7 cellular contexts compared by ENCODE assay signal in genomic region chr17:68253426-68253825, GRCh38. TPM values are rescaled to one million over a fixed set of nuclear protein-coding genes. Genes with fewer than 3 reads are reported as not detected.
DNase-seq lines count a peak whose midpoint lies in the region; ATAC-seq and TF ChIP-seq lines count a peak whose summit lies in the region.
"Not testable (repeated sequence)": the region's sequence is repeated elsewhere in the genome, so short reads cannot be mapped to it uniquely, and the experiment has no call there.

No MANE protein-coding gene starts in this region.

- peak overlapping the region; percentile 12 for H3K4me3 Mint-ChIP-seq in activated CD4-positive, alpha-beta T cell treated with anti-CD3 and anti-CD28 coated beads for 36 hours
- H3K4me3 Mint-ChIP-seq in activated T-cell treated with anti-CD3 and anti-CD28 coated beads, Interleukin-2, amount 50 U/mL, for 72 hours = peak overlapping the region; percentile 49 to 85
- peak overlapping the region; percentile 17 for H3K4me3 Mint-ChIP-seq in activated naive CD8-positive, alpha-beta T cell treated with anti-CD3 and anti-CD28 coated beads, Interleukin-2, amount 10 ng/mL, durations not matched to agents 7 days and 5 days
- not testable (repeated sequence) for H3K4me3 Mint-ChIP-seq in memory B cell
- peak overlapping the region; percentile 62 for H3K4me3 Mint-ChIP-seq in stimulated activated effector memory CD8-positive, alpha-beta T cell treated with anti-CD3 and anti-CD28 coated beads, Interleukin-12 subunit alpha, Interleukin-12 subunit beta, amount 100 ng/mL, for 72 hours

- H3K4me1 ChIP-seq in DND-41 (ENCODE audit: insufficient read depth, low read length) (peaks cover 86% of the 10 kb centered on the region), OCI-LY1 (ENCODE audit: insufficient read depth, low read length, severe bottlenecking) (peaks cover 70% of the 10 kb centered on the region)

- H3F3A ChIP-seq in OCI-LY1 (ENCODE audit: insufficient read depth, low read length) = not testable (repeated sequence)

- CTCF ChIA-PET in activated CD4-positive, alpha-beta T cell treated with anti-CD3 and anti-CD28 coated beads for 36 hours (lab: Charles Lee) = not testable (repeated sequence)

- not testable (repeated sequence) for TF ChIP-seq CTCF in DND-41 (IDR thresholded peaks at IDR 0.05; ENCODE audit: borderline replicate concordance, extremely low read depth, low read length, poor library complexity, severe bottlenecking); OCI-LY1 (IDR thresholded peaks at IDR 0.05; ENCODE audit: low read length)

- intact Hi-C loops in activated CD4-positive, alpha-beta T cell treated with anti-CD3 and anti-CD28 coated beads for 36 hours (cut with DNase I, micrococcal nuclease) = loop anchor here in 1 of 2 experiments (10.0 kb wide), 2 partner anchors 809 to 1949 kb away; partner anchors contain the start of gene PRKCA

- H4K20me1 ChIP-seq in DND-41 (ENCODE audit: insufficient read depth, low read length); OCI-LY1 (ENCODE audit: insufficient read depth, low read length): not testable (repeated sequence)

- not testable (repeated sequence) for H2AFZ ChIP-seq in DND-41 (ENCODE audit: low read depth, low read length); OCI-LY1 (ENCODE audit: low read length)

- H3K9me2 ChIP-seq in OCI-LY1 (ENCODE audit: low read depth, low read length) = not testable (repeated sequence)

- H3K9ac ChIP-seq in DND-41 (ENCODE audit: low read depth, low read length) (peak overlapping the region; percentile 35), OCI-LY1 (ENCODE audit: low read length) (peak overlapping the region; percentile 54)

- H3K9me3 Mint-ChIP-seq in activated CD4-positive, alpha-beta T cell treated with anti-CD3 and anti-CD28 coated beads for 36 hours (ENCODE audit: low read depth); activated T-cell treated with anti-CD3 and anti-CD28 coated beads, Interleukin-2, amount 50 U/mL, for 72 hours; activated naive CD8-positive, alpha-beta T cell treated with anti-CD3 and anti-CD28 coated beads, Interleukin-2, amount 10 ng/mL, durations not matched to agents 7 days and 5 days; memory B cell; stimulated activated effector memory CD8-positive, alpha-beta T cell treated with anti-CD3 and anti-CD28 coated beads, Interleukin-12 subunit alpha, Interleukin-12 subunit beta, amount 100 ng/mL, for 72 hours: not testable (repeated sequence)

- H3K9me3 ChIP-seq in DND-41 (ENCODE audit: insufficient read depth, low read length, severe bottlenecking); OCI-LY1 (ENCODE audit: low read length): not testable (repeated sequence)

- H3K79me2 ChIP-seq in DND-41 (ENCODE audit: insufficient read depth, low read length) = peaks cover 17% of the 10 kb centered on the region
- H3K79me2 ChIP-seq in OCI-LY1 (ENCODE audit: insufficient read depth, low read length) = not testable (repeated sequence)

- H3K4me2 ChIP-seq in DND-41 (ENCODE audit: insufficient read depth, low read length) (peak overlapping the region; percentile 25; the same call in 1 of the 2 replicates), OCI-LY1 (ENCODE audit: low read length) (peak overlapping the region; percentile 34; the same call in 1 of the 2 replicates)

- ATAC-seq in DND-41 (ENCODE audit: insufficient read depth, low read depth) (peak; percentile 72), memory B cell (ENCODE audit: low read depth) (peak; percentile 28)
- ATAC-seq in activated CD4-positive, alpha-beta T cell treated with anti-CD3 and anti-CD28 coated beads for 36 hours = peak; percentile 32
- peak in 1 of 2 donors; percentile 16 for ATAC-seq in activated T-cell treated with anti-CD3 and anti-CD28 coated beads, Interleukin-2, amount 50 U/mL, for 72 hours (replicated peaks in 1 of 2)
- peak; percentile 68 for ATAC-seq in activated naive CD8-positive, alpha-beta T cell treated with anti-CD3 and anti-CD28 coated beads, Interleukin-2, amount 10 ng/mL, durations not matched to agents 7 days and 5 days (ENCODE audit: low read depth)
- peak; percentile 46 for ATAC-seq in stimulated activated effector memory CD8-positive, alpha-beta T cell treated with anti-CD3 and anti-CD28 coated beads, Interleukin-12 subunit alpha, Interleukin-12 subunit beta, amount 100 ng/mL, for 72 hours

- not testable (repeated sequence) for H3K27me3 ChIP-seq in DND-41 (ENCODE audit: insufficient read depth, low read length, poor library complexity); OCI-LY1 (ENCODE audit: insufficient read depth, low read length)

- POLR2A ChIA-PET in activated CD4-positive, alpha-beta T cell treated with anti-CD3 and anti-CD28 coated beads for 36 hours (lab: Charles Lee) = interaction anchor here (0.8 kb wide), 1 partner anchor 191 kb away, joined by 4 read pairs; no protein-coding TSS in a partner anchor
- POLR2A ChIA-PET in activated naive CD8-positive, alpha-beta T cell treated with anti-CD3 and anti-CD28 coated beads, Interleukin-2, amount 10 ng/mL, durations not matched to agents 7 days and 5 days (lab: Charles Lee) = interaction anchor here (1.3 kb wide), 1 partner anchor 47 kb away, joined by 4 read pairs; no protein-coding TSS in a partner anchor

- peak overlapping the region; percentile 80 for H3K27ac ChIP-seq in DND-41 (ENCODE audit: low read length)
- H3K27ac ChIP-seq in OCI-LY1 (ENCODE audit: low read depth, low read length, poor library complexity, severe bottlenecking) = peak overlapping the region; percentile 86

- H3K27me3 Mint-ChIP-seq in activated CD4-positive, alpha-beta T cell treated with anti-CD3 and anti-CD28 coated beads for 36 hours; activated T-cell treated with anti-CD3 and anti-CD28 coated beads, Interleukin-2, amount 50 U/mL, for 72 hours (ENCODE audit: low read depth); activated naive CD8-positive, alpha-beta T cell treated with anti-CD3 and anti-CD28 coated beads, Interleukin-2, amount 10 ng/mL, durations not matched to agents 7 days and 5 days; memory B cell: not testable (repeated sequence)

- H3K4me1 Mint-ChIP-seq in activated CD4-positive, alpha-beta T cell treated with anti-CD3 and anti-CD28 coated beads for 36 hours = peaks cover 85% of the 10 kb centered on the region
- H3K4me1 Mint-ChIP-seq in activated T-cell treated with anti-CD3 and anti-CD28 coated beads, Interleukin-2, amount 50 U/mL, for 72 hours (ENCODE audit: low read depth) = peaks cover 80% of the 10 kb centered on the region
- H3K4me1 Mint-ChIP-seq in activated naive CD8-positive, alpha-beta T cell treated with anti-CD3 and anti-CD28 coated beads, Interleukin-2, amount 10 ng/mL, durations not matched to agents 7 days and 5 days = peaks cover 65% of the 10 kb centered on the region
- H3K4me1 Mint-ChIP-seq in memory B cell = peaks cover 37% of the 10 kb centered on the region
- peaks cover 56% of the 10 kb centered on the region for H3K4me1 Mint-ChIP-seq in stimulated activated effector memory CD8-positive, alpha-beta T cell treated with anti-CD3 and anti-CD28 coated beads, Interleukin-12 subunit alpha, Interleukin-12 subunit beta, amount 100 ng/mL, for 72 hours

- not testable (repeated sequence) for H3K4me3 ChIP-seq in DND-41 (ENCODE audit: low read depth in 1 of 2, low read length in 2 of 2)
- peak overlapping the region; percentile 2 for H3K4me3 ChIP-seq in OCI-LY1 (ENCODE audit: low read depth, low read length, poor library complexity, severe bottlenecking)

- peaks cover 74% of the 10 kb centered on the region for H3K36me3 Mint-ChIP-seq in activated CD4-positive, alpha-beta T cell treated with anti-CD3 and anti-CD28 coated beads for 36 hours (ENCODE audit: low read depth)
- H3K36me3 Mint-ChIP-seq in activated T-cell treated with anti-CD3 and anti-CD28 coated beads, Interleukin-2, amount 50 U/mL, for 72 hours (ENCODE audit: insufficient read depth in 2 of 2) = peaks cover 17 to 58% of the 10 kb centered on the region in 2 donors
- H3K36me3 Mint-ChIP-seq in activated naive CD8-positive, alpha-beta T cell treated with anti-CD3 and anti-CD28 coated beads, Interleukin-2, amount 10 ng/mL, durations not matched to agents 7 days and 5 days = peaks cover 51% of the 10 kb centered on the region
- peaks cover 18% of the 10 kb centered on the region for H3K36me3 Mint-ChIP-seq in memory B cell
- peaks cover 86% of the 10 kb centered on the region for H3K36me3 Mint-ChIP-seq in stimulated activated effector memory CD8-positive, alpha-beta T cell treated with anti-CD3 and anti-CD28 coated beads, Interleukin-12 subunit alpha, Interleukin-12 subunit beta, amount 100 ng/mL, for 72 hours

- DNase-seq in DND-41 = peak; percentile 27
- not testable (repeated sequence) for DNase-seq in activated CD4-positive, alpha-beta T cell treated with anti-CD3 and anti-CD28 coated beads for 36 hours; activated T-cell treated with anti-CD3 and anti-CD28 coated beads, Interleukin-2, amount 50 U/mL, for 72 hours; activated naive CD8-positive, alpha-beta T cell treated with anti-CD3 and anti-CD28 coated beads, Interleukin-2, amount 10 ng/mL, durations not matched to agents 7 days and 5 days; memory B cell (ENCODE audit: low spot score in 2 of 2); stimulated activated effector memory CD8-positive, alpha-beta T cell treated with anti-CD3 and anti-CD28 coated beads, Interleukin-12 subunit alpha, Interleukin-12 subunit beta, amount 100 ng/mL, for 72 hours (ENCODE audit: low spot score in 2 of 2)

- peaks cover 41% of the 10 kb centered on the region for H3K36me3 ChIP-seq in DND-41 (ENCODE audit: insufficient read depth, low read length)
- peaks cover 76% of the 10 kb centered on the region for H3K36me3 ChIP-seq in OCI-LY1 (ENCODE audit: insufficient read depth, low read length)

- peak overlapping the region; percentile 83 for H3K27ac Mint-ChIP-seq in activated CD4-positive, alpha-beta T cell treated with anti-CD3 and anti-CD28 coated beads for 36 hours
- peak overlapping the region; percentile 96 for H3K27ac Mint-ChIP-seq in activated T-cell treated with anti-CD3 and anti-CD28 coated beads, Interleukin-2, amount 50 U/mL, for 72 hours
- H3K27ac Mint-ChIP-seq in activated naive CD8-positive, alpha-beta T cell treated with anti-CD3 and anti-CD28 coated beads, Interleukin-2, amount 10 ng/mL, durations not matched to agents 7 days and 5 days = peak overlapping the region; percentile 88
- peak overlapping the region; percentile 79 for H3K27ac Mint-ChIP-seq in memory B cell
- H3K27ac Mint-ChIP-seq in stimulated activated effector memory CD8-positive, alpha-beta T cell treated with anti-CD3 and anti-CD28 coated beads, Interleukin-12 subunit alpha, Interleukin-12 subunit beta, amount 100 ng/mL, for 72 hours = peak overlapping the region; percentile 92

RNA-seq across cellular contexts. Expression of gene AMZ2, which starts 5.6 kb away (rescaled TPM):
- total RNA-seq in activated CD4-positive, alpha-beta T cell treated with anti-CD3 and anti-CD28 coated beads for 36 hours = 100 to 1,000 TPM; 119 to 150 TPM
- 100 to 1,000 TPM; 185 to 224 TPM for total RNA-seq in activated T-cell treated with anti-CD3 and anti-CD28 coated beads, Interleukin-2, amount 50 U/mL, for 72 hours
- 10 to 100 TPM; 84.2 to 84.5 TPM for total RNA-seq in activated naive CD8-positive, alpha-beta T cell treated with anti-CD3 and anti-CD28 coated beads, Interleukin-2, amount 10 ng/mL, durations not matched to agents 7 days and 5 days

RNA-seq across cellular contexts. Expression of gene SLC16A6, which starts 37.5 kb away (rescaled TPM):
- 1 to 10 TPM; 2.9 to 3.2 TPM for total RNA-seq in activated CD4-positive, alpha-beta T cell treated with anti-CD3 and anti-CD28 coated beads for 36 hours
- total RNA-seq in activated T-cell treated with anti-CD3 and anti-CD28 coated beads, Interleukin-2, amount 50 U/mL, for 72 hours = 1 to 10 TPM; 5.9 to 8.7 TPM
- total RNA-seq in activated naive CD8-positive, alpha-beta T cell treated with anti-CD3 and anti-CD28 coated beads, Interleukin-2, amount 10 ng/mL, durations not matched to agents 7 days and 5 days = 1 to 10 TPM; 5.8 to 6.5 TPM

RNA-seq across cellular contexts. Expression of gene ARSG, which starts 37.9 kb away (rescaled TPM):
- total RNA-seq in activated CD4-positive, alpha-beta T cell treated with anti-CD3 and anti-CD28 coated beads for 36 hours = 10 to 100 TPM in 1 of 2 experiments, 1 to 10 TPM in 1; 7.8 to 10.9 TPM
- total RNA-seq in activated T-cell treated with anti-CD3 and anti-CD28 coated beads, Interleukin-2, amount 50 U/mL, for 72 hours = 10 to 100 TPM; 24.2 to 24.6 TPM
- 10 to 100 TPM; 10.4 to 10.9 TPM for total RNA-seq in activated naive CD8-positive, alpha-beta T cell treated with anti-CD3 and anti-CD28 coated beads, Interleukin-2, amount 10 ng/mL, durations not matched to agents 7 days and 5 days
